In the genomic region with DNA sequence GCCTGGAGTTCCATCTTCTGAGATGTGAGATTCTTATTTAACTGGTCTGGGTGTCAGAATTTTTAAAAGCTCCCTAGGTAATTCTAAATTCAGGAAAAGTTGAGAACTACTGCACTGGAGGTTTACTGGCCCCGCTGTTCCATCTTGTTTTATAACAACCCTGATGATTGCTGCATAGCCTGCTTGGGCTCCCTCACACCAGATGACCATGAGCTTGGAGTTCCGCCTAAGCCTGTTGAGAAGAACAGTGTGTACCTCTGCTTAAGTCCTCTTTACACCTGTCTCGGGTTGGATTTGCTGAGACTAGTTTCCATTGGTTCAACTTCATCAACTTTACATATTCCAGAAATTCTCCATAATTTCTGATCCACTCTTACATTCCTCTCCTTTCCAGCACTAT, we compare ENCODE assay signal across 15 cellular contexts.
DNase-seq lines count a peak whose midpoint lies in the region; ATAC-seq and TF ChIP-seq lines count a peak whose summit lies in the region.
"Had no signal": no experiment of that assay in that cellular context is flagged by ENCODE, and none has a peak within 500 bp of the region (broad histone marks: within the 10 kb centered on the region; RNA-seq: fewer than 3 reads in every experiment).

No MANE protein-coding gene starts in this region.

- H3K9ac ChIP-seq in GM23248 (no peak overlapping the region), PC-3 (ENCODE audit: low read length) (no peak overlapping the region)

- no peak for TF ChIP-seq EP300 in gastroesophageal sphincter (IDR thresholded peaks at IDR 0.05)

- H3K4me2 ChIP-seq in GM23248 (ENCODE audit: unreplicated experiment): no peak overlapping the region
- no peak overlapping the region for H3K4me2 ChIP-seq in PC-3 (ENCODE audit: low read length)

- peaks cover 38% of the 10 kb centered on the region for H3K4me1 Mint-ChIP-seq in T-helper 17 cell

- peak overlapping the region; percentile 92 for H3K27ac Mint-ChIP-seq in T-helper 17 cell

- no peak for TF ChIP-seq CTCF in gastroesophageal sphincter (IDR thresholded peaks at IDR 0.05)
- no peak for TF ChIP-seq CTCF in gastrocnemius medialis (IDR thresholded peaks at IDR 0.05 in 4 of 5, conservative IDR thresholded peaks at IDR 0.05 in 1 of 5)
- no peak for TF ChIP-seq CTCF in PC-3 (conservative IDR thresholded peaks at IDR 0.05; ENCODE audit: low read depth, low read length)
- no peak for TF ChIP-seq CTCF in GM10266 (IDR thresholded peaks at IDR 0.05; ENCODE audit: control insufficient read depth, insufficient read depth, low read depth, missing control alignments)

- H2AFZ ChIP-seq in GM23248: 0 out of 2 replicates have a peak overlapping the region, but pooled peaks have one; percentile 8
- no peak overlapping the region for H2AFZ ChIP-seq in PC-3 (ENCODE audit: low read length)

- CTCF ChIA-PET in PC-3 (lab: Charles Lee): no interaction called here

- no peaks in the 10 kb centered on the region for H3K27me3 Mint-ChIP-seq in T-helper 17 cell

- no peaks in the 10 kb centered on the region for H4K20me1 ChIP-seq in GM23248 (ENCODE audit: insufficient read depth)
- no peaks in the 10 kb centered on the region for H4K20me1 ChIP-seq in PC-3 (ENCODE audit: low read length)

- no peaks in the 10 kb centered on the region for H3K79me2 ChIP-seq in GM23248 (ENCODE audit: insufficient read depth)
- H3K79me2 ChIP-seq in PC-3 (ENCODE audit: low read length): no peaks in the 10 kb centered on the region

- TF ChIP-seq POLR2A in gastroesophageal sphincter (IDR thresholded peaks at IDR 0.05): no peak
- peak; percentile 18 to 67 for TF ChIP-seq POLR2A in gastrocnemius medialis (IDR thresholded peaks at IDR 0.05)

- H3F3A ChIP-seq in GM23248 (ENCODE audit: insufficient read depth): peaks cover 21% of the 10 kb centered on the region
- H3F3A ChIP-seq in PC-3 (ENCODE audit: low read length, unreplicated experiment): no peaks in the 10 kb centered on the region

- H3K27ac ChIP-seq in GM23248 (no peak overlapping the region), gastroesophageal sphincter (peak overlapping the region in 3 of 4 donors; percentile 35 to 44 (median 36)), gastrocnemius medialis (peak overlapping the region; percentile 89 to 99 (median 92)), PC-3 (ENCODE audit: low read length) (no peak overlapping the region)

- no peaks in the 10 kb centered on the region for H3K9me2 ChIP-seq in GM23248 (ENCODE audit: insufficient read depth)
- no peaks in the 10 kb centered on the region for H3K9me2 ChIP-seq in PC-3 (replicated peaks; ENCODE audit: low read length)

- no TSS peak for BruUV-seq in PC-3 (replicated peaks; lab: Mats Ljungman, UMichigan)

- H3K36me3 Mint-ChIP-seq in T-helper 17 cell (ENCODE audit: low read depth): peaks cover 10% of the 10 kb centered on the region

- H3K4me1 ChIP-seq in GM23248 (ENCODE audit: insufficient read depth) (peaks cover 10% of the 10 kb centered on the region), gastroesophageal sphincter (peaks cover 0 to 57% (median 2%) of the 10 kb centered on the region in 3 donors), gastrocnemius medialis (peaks cover 61 to 89% of the 10 kb centered on the region in 2 donors), PC-3 (ENCODE audit: insufficient read depth, low read length) (peaks cover 2% of the 10 kb centered on the region)

- H3K27me3 ChIP-seq in GM23248 (replicated peaks; ENCODE audit: insufficient read depth): no peaks in the 10 kb centered on the region
- no peaks in the 10 kb centered on the region for H3K27me3 ChIP-seq in gastroesophageal sphincter
- no peaks in the 10 kb centered on the region for H3K27me3 ChIP-seq in gastrocnemius medialis
- no peaks in the 10 kb centered on the region for H3K27me3 ChIP-seq in PC-3 (ENCODE audit: low read length)

- no peaks in the 10 kb centered on the region for H3K36me3 ChIP-seq in GM23248 (ENCODE audit: low read depth)
- H3K36me3 ChIP-seq in gastroesophageal sphincter: peaks cover 21 to 96% of the 10 kb centered on the region in 2 donors
- peaks cover 3 to 76% of the 10 kb centered on the region in 2 donors for H3K36me3 ChIP-seq in gastrocnemius medialis
- no peaks in the 10 kb centered on the region for H3K36me3 ChIP-seq in PC-3 (ENCODE audit: low read depth, low read length)

- DNase-seq in GM23248 (no peak), T-helper 17 cell (no peak), gastrocnemius medialis (peak; percentile 88 to 91), cortex of kidney (lab: John Stamatoyannopoulos, UW) (no peak), PC-3 (no peak), GM10266 (ENCODE audit: extremely low spot score) (no peak)
- DNase-seq: activated CD4-positive, alpha-beta T cell treated with anti-CD3 and anti-CD28 coated beads, Interleukin-2, amount 50 U/mL, for 1 hour; aorta; effector CD8-positive, alpha-beta T cell; hippocampal formation; Kasumi-1; NCI-H2029 treated with DMSO at 0.1 percent for 48 hours; substantia nigra had no signal

- ATAC-seq in T-helper 17 cell (no peak), gastroesophageal sphincter (peak; percentile 58), gastrocnemius medialis (peak; percentile 77 to 79), PC-3 (no peak), GM19351 (IDR thresholded peaks at IDR 0.05; ENCODE audit: unreplicated experiment) (no peak)

- peak overlapping the region; percentile 41 for H3K4me3 Mint-ChIP-seq in T-helper 17 cell

- in situ Hi-C loops in GM23248 (cut with MboI) (no loop called here), gastrocnemius medialis (cut with MboI; ENCODE audit: low sequenced_read_pairs in 4 of 4) (no loop called here)

- H3K4me3 ChIP-seq in GM23248 (no peak overlapping the region), gastroesophageal sphincter (no peak overlapping the region), gastrocnemius medialis (no peak overlapping the region), PC-3 (ENCODE audit: low read length) (no peak overlapping the region)

- WGBS in GM23248 (ENCODE audit: low coverage in 1 of 2, low lambda C conversion rate in 2 of 2, missing lambda C conversion rate in 2 of 2), 2 experiments: 96% methylated on average over 3 of the region's 3 CpGs
- WGBS in gastroesophageal sphincter (ENCODE audit: low coverage in 1 of 2), 2 donors: 95 to 96% methylated on average over 3 of the region's 3 CpGs

- intact Hi-C loops in gastrocnemius medialis (cut with DNase I; ENCODE audit: low total_unique reads) (no loop called here), PC-3 (cut with micrococcal nuclease) (loop anchor here (10.0 kb wide), 1 partner anchor 86 kb away; no protein-coding TSS in a partner anchor)

- no peaks in the 10 kb centered on the region for H3K9me3 ChIP-seq in GM23248 (ENCODE audit: low read depth)
- no peaks in the 10 kb centered on the region for H3K9me3 ChIP-seq in T-helper 17 cell (ENCODE audit: control insufficient read depth, low read length, poor library complexity, severe bottlenecking)
- no peaks in the 10 kb centered on the region for H3K9me3 ChIP-seq in gastroesophageal sphincter
- no peaks in the 10 kb centered on the region for H3K9me3 ChIP-seq in gastrocnemius medialis
- H3K9me3 ChIP-seq in PC-3 (ENCODE audit: low read length): no peaks in the 10 kb centered on the region

- POLR2A ChIA-PET in PC-3 (lab: Charles Lee; ENCODE audit: unreplicated experiment): no interaction called here

Comparison
In these comparisons a context has a peak if more than half of its experiments do, and no peak if none do; other contexts are left out.
1. DNase-seq: peak in gastrocnemius medialis (2 of 2); none in GM23248 (single experiment), T-helper 17 cell (0 of 3), cortex of kidney (single experiment), PC-3 (single experiment) and GM10266 (single experiment).
2. H3K27ac ChIP-seq: peak in gastroesophageal sphincter (3 of 4) and gastrocnemius medialis (4 of 4); none in GM23248 (single experiment) and PC-3 (single experiment).
3. ATAC-seq: peak in gastroesophageal sphincter (single experiment) and gastrocnemius medialis (2 of 2); none in T-helper 17 cell (single experiment), PC-3 (single experiment) and GM19351 (single experiment).
4. POLR2A ChIP-seq: peak in gastrocnemius medialis (2 of 2); none in gastroesophageal sphincter (0 of 2).